Comparison of ENCODE assay signal across 12 cellular contexts in the genomic region with DNA sequence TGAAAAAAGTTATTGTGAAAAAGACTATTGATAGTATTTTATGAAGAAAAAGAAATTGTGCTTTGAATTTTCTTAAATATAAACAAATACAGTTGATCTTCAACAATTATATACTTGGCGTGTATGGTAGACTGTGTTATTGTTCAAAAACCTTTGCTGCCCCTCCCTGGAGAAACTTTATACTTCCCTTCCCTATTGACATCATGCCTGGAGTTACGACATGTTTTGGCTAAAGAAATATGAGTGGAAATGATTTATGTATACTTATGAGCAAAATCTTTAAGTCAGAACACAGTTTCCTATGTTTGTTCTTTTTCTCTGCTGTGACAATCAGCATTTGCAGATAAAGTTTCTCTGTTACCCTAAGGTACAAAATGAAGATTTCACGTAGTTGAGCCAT.
DNase-seq lines count a peak whose midpoint lies in the region; ATAC-seq and TF ChIP-seq lines count a peak whose summit lies in the region.
"Had no signal": no experiment of that assay in that cellular context is flagged by ENCODE, and none has a peak within 500 bp of the region (broad histone marks: within the 10 kb centered on the region; RNA-seq: fewer than 3 reads in every experiment).

No MANE protein-coding gene starts in this region.

- H3K79me2 ChIP-seq in mammary epithelial cell (ENCODE audit: insufficient read depth, low read length), result no peaks in the 10 kb centered on the region

- H3K9ac ChIP-seq in mammary epithelial cell (ENCODE audit: insufficient read depth, low read length), result no peak overlapping the region
- H3K9ac ChIP-seq: neural progenitor cell had no signal

- no peak overlapping the region for H3K4me2 ChIP-seq in mammary epithelial cell (ENCODE audit: insufficient read depth, low read depth, low read length)
- H3K4me2 ChIP-seq: neural progenitor cell had no signal

- H3K36me3 Mint-ChIP-seq in CD8-positive, alpha-beta memory T cell, result peaks cover 0 to 6% (median 0%) of the 10 kb centered on the region in 3 donors
- peaks cover 8% of the 10 kb centered on the region for H3K36me3 Mint-ChIP-seq in activated T-cell treated with anti-CD3 and anti-CD28 coated beads, Interleukin-2, amount 50 U/mL, for 24 hours (ENCODE audit: low read depth)

- no peaks in the 10 kb centered on the region for H4K20me1 ChIP-seq in mammary epithelial cell (ENCODE audit: insufficient read depth, low read length)

- POLR2A ChIA-PET in A673 (lab: Charles Lee; ENCODE audit: low non-redundant PET), result no interaction called here
- POLR2A ChIA-PET in CD8-positive, alpha-beta memory T cell (lab: Charles Lee), result no interaction called here

- TF ChIP-seq CTCF in A673 (conservative IDR thresholded peaks at IDR 0.05; ENCODE audit: low read depth, low read length) (peak; percentile 57), mammary epithelial cell (conservative IDR thresholded peaks at IDR 0.05 in 1 of 2, IDR thresholded peaks at IDR 0.05 in 1 of 2; ENCODE audit: extremely low read depth in 1 of 2, insufficient read depth in 1 of 2, low read depth in 1 of 2, low read length in 2 of 2) (peak in 1 of 2 donors; percentile 20)

- CTCF ChIA-PET in A673 (lab: Charles Lee), result interaction anchor here (0.6 kb wide), 1 partner anchor 342 kb away, joined by 3 read pairs; no protein-coding TSS in a partner anchor
- CTCF ChIA-PET in mammary epithelial cell (lab: Charles Lee; ENCODE audit: low non-redundant PET), result no interaction called here
- CTCF ChIA-PET in CD8-positive, alpha-beta memory T cell (lab: Charles Lee), result no interaction called here

- H3K27ac Mint-ChIP-seq in CD8-positive, alpha-beta memory T cell, result no peak overlapping the region
- H3K27ac Mint-ChIP-seq in activated T-cell treated with anti-CD3 and anti-CD28 coated beads, Interleukin-2, amount 50 U/mL, for 24 hours, result no peak overlapping the region
- H3K27ac Mint-ChIP-seq: activated CD4-positive, alpha-beta T cell treated with anti-CD3 and anti-CD28 coated beads for 36 hours; neural progenitor cell had no signal

- in situ Hi-C loops in mammary epithelial cell (cut with MboI; ENCODE audit: low sequenced_read_pairs in 2 of 2), result loop anchor here in 1 of 2 donors (10.0 kb wide), 1 partner anchor 337 kb away; no protein-coding TSS in a partner anchor

- 97% methylated on average over 3 of the region's 3 CpGs for WGBS in mammary epithelial cell (ENCODE audit: low coverage, missing lambda C conversion rate)

- H3K4me1 Mint-ChIP-seq in CD8-positive, alpha-beta memory T cell, result peaks cover 0 to 2% (median 0%) of the 10 kb centered on the region in 3 donors
- no peaks in the 10 kb centered on the region for H3K4me1 Mint-ChIP-seq in activated T-cell treated with anti-CD3 and anti-CD28 coated beads, Interleukin-2, amount 50 U/mL, for 24 hours (ENCODE audit: low read depth)
- H3K4me1 Mint-ChIP-seq: activated CD4-positive, alpha-beta T cell treated with anti-CD3 and anti-CD28 coated beads for 36 hours; neural progenitor cell had no signal

- dilution Hi-C loops in mammary epithelial cell (cut with HindIII; ENCODE audit: low sequenced_read_pairs), result loop anchor here (25.0 kb wide), 1 partner anchor 344 kb away; no protein-coding TSS in a partner anchor

- H3K4me3 ChIP-seq in A673 (ENCODE audit: low read depth, low read length, poor library complexity, severe bottlenecking) (no peak overlapping the region), mammary epithelial cell (replicated peaks in 1 of 3; ENCODE audit: insufficient read depth in 1 of 3, low read depth in 2 of 3, low read length in 3 of 3) (no peak overlapping the region)
- no peak overlapping the region for H3K4me3 ChIP-seq in CD8-positive, alpha-beta memory T cell (ENCODE audit: low read length)
- H3K4me3 ChIP-seq: neural progenitor cell had no signal

- no peak overlapping the region for H2AFZ ChIP-seq in mammary epithelial cell (ENCODE audit: low read depth, low read length)
- H2AFZ ChIP-seq: neural progenitor cell had no signal

- peak overlapping the region; percentile 74 for H3K27ac ChIP-seq in A673 (ENCODE audit: low read depth, low read length, poor library complexity, severe bottlenecking)
- no peak overlapping the region for H3K27ac ChIP-seq in mammary epithelial cell (ENCODE audit: insufficient read depth, low read depth, low read length)
- H3K27ac ChIP-seq in CD8-positive, alpha-beta memory T cell (ENCODE audit: low read depth, low read length), result no peak overlapping the region
- H3K27ac ChIP-seq: neural progenitor cell had no signal

- H3K4me3 Mint-ChIP-seq in CD8-positive, alpha-beta memory T cell, result no peak overlapping the region
- no peak overlapping the region for H3K4me3 Mint-ChIP-seq in activated T-cell treated with anti-CD3 and anti-CD28 coated beads, Interleukin-2, amount 50 U/mL, for 24 hours
- H3K4me3 Mint-ChIP-seq: activated CD4-positive, alpha-beta T cell treated with anti-CD3 and anti-CD28 coated beads for 36 hours; neural progenitor cell had no signal

- DNase-seq in A673 (ENCODE audit: low spot score) (peak; percentile 82), Kasumi-1 (lab: John Stamatoyannopoulos, UW) (peak; percentile 49 to 53), mammary epithelial cell (peak; percentile 28), left colon (no peak), NCI-H1105 (lab: John Stamatoyannopoulos, UW) (no peak), NCI-H2081 (lab: John Stamatoyannopoulos, UW) (no peak)
- no peak for DNase-seq in CD8-positive, alpha-beta memory T cell
- no peak for DNase-seq in activated T-cell treated with anti-CD3 and anti-CD28 coated beads, Interleukin-2, amount 50 U/mL, for 24 hours
- DNase-seq: activated CD4-positive, alpha-beta T cell treated with anti-CD3 and anti-CD28 coated beads for 36 hours; effector CD4-positive, alpha-beta T cell; NCI-H446 treated with DMSO at 0.1 percent for 48 hours had no signal

- H3K9me3 Mint-ChIP-seq in CD8-positive, alpha-beta memory T cell, result no peaks in the 10 kb centered on the region
- H3K9me3 Mint-ChIP-seq in activated T-cell treated with anti-CD3 and anti-CD28 coated beads, Interleukin-2, amount 50 U/mL, for 24 hours, result no peaks in the 10 kb centered on the region

- peak; percentile 47 for ATAC-seq in left colon
- ATAC-seq: activated CD4-positive, alpha-beta T cell treated with anti-CD3 and anti-CD28 coated beads for 36 hours had no signal

- peaks cover 2% of the 10 kb centered on the region for H3K36me3 ChIP-seq in A673 (ENCODE audit: insufficient read depth, low read length, poor library complexity, severe bottlenecking)
- no peaks in the 10 kb centered on the region for H3K36me3 ChIP-seq in mammary epithelial cell (ENCODE audit: insufficient read depth, low read length)
- H3K36me3 ChIP-seq in CD8-positive, alpha-beta memory T cell (ENCODE audit: insufficient read depth, low read length), result no peaks in the 10 kb centered on the region
- H3K36me3 ChIP-seq: neural progenitor cell had no signal

- BruUV-seq in A673 (replicated peaks; lab: Mats Ljungman, UMichigan) (no TSS peak), mammary epithelial cell (replicated peaks; lab: Mats Ljungman, UMichigan) (no TSS peak)

- H3K27me3 Mint-ChIP-seq in CD8-positive, alpha-beta memory T cell, result no peaks in the 10 kb centered on the region
- H3K27me3 Mint-ChIP-seq in activated T-cell treated with anti-CD3 and anti-CD28 coated beads, Interleukin-2, amount 50 U/mL, for 24 hours, result no peaks in the 10 kb centered on the region
- H3K27me3 Mint-ChIP-seq: activated CD4-positive, alpha-beta T cell treated with anti-CD3 and anti-CD28 coated beads for 36 hours had no signal

- intact Hi-C loops in A673 (cut with micrococcal nuclease; ENCODE audit: unreplicated experiment) (loop anchor here (2.0 to 5.0 kb wide), 2 partner anchors 87 to 184 kb away; no protein-coding TSS in a partner anchor), mammary epithelial cell (cut with micrococcal nuclease) (no loop called here), left colon (cut with DNase I, micrococcal nuclease) (no loop called here)

- H3K4me1 ChIP-seq in A673 (ENCODE audit: insufficient read depth, low read length, poor library complexity, severe bottlenecking) (peaks cover 38% of the 10 kb centered on the region), mammary epithelial cell (ENCODE audit: insufficient read depth, low read length) (no peaks in the 10 kb centered on the region)
- no peaks in the 10 kb centered on the region for H3K4me1 ChIP-seq in CD8-positive, alpha-beta memory T cell (ENCODE audit: insufficient read depth, low read length)
- H3K4me1 ChIP-seq: neural progenitor cell had no signal

- H3K27me3 ChIP-seq in A673 (replicated peaks; ENCODE audit: insufficient read depth, low read depth, low read length, poor library complexity), result no peaks in the 10 kb centered on the region
- H3K27me3 ChIP-seq in mammary epithelial cell (ENCODE audit: insufficient read depth, low read length), result no peaks in the 10 kb centered on the region
- H3K27me3 ChIP-seq in CD8-positive, alpha-beta memory T cell (ENCODE audit: insufficient read depth, low read length, poor library complexity, severe bottlenecking), result no peaks in the 10 kb centered on the region
- H3K27me3 ChIP-seq: neural progenitor cell had no signal

- no peaks in the 10 kb centered on the region for H3K9me3 ChIP-seq in A673 (ENCODE audit: low read depth, low read length, poor library complexity, severe bottlenecking)
- no peaks in the 10 kb centered on the region for H3K9me3 ChIP-seq in mammary epithelial cell (replicated peaks; ENCODE audit: insufficient read depth, low read length)
- no peaks in the 10 kb centered on the region for H3K9me3 ChIP-seq in CD8-positive, alpha-beta memory T cell (ENCODE audit: low read length)

Comparison
In these comparisons a context has a peak if more than half of its experiments do, and no peak if none do; other contexts are left out.
1. DNase-seq: peak in A673 (single experiment), Kasumi-1 (2 of 2) and mammary epithelial cell (single experiment); none in left colon (0 of 2), NCI-H1105 (single experiment), CD8-positive, alpha-beta memory T cell (0 of 5), activated T-cell treated with anti-CD3 and anti-CD28 coated beads, Interleukin-2, amount 50 U/mL, for 24 hours (single experiment) and NCI-H2081 (0 of 2).